In the genomic region with DNA sequence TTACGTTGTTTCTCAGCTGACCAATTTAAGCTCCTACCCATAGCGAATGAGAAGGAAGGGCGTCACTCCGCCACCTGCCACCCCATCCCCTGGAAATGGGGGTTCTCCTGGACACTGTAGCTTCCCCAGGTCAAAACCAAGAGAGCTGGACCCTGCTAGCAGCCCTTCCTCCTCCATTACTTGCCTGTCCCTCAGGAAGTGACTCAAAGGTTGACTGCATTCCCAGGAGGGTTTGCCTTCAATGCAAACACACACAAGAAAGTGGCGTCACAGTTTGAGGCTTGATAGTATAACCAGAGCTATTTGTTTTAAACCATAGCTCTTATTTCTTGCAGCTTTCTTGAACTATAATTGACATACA, we compare ENCODE assay signal across 14 cellular contexts.
DNase-seq lines count a peak whose midpoint lies in the region; ATAC-seq and TF ChIP-seq lines count a peak whose summit lies in the region.
"Had no signal": no experiment of that assay in that cellular context is flagged by ENCODE, and none has a peak within 500 bp of the region (broad histone marks: within the 10 kb centered on the region; RNA-seq: fewer than 3 reads in every experiment).

No MANE protein-coding gene starts in this region.

- H3K79me2 ChIP-seq in SK-N-SH (ENCODE audit: insufficient read depth): no peaks in the 10 kb centered on the region
- no peaks in the 10 kb centered on the region for H3K79me2 ChIP-seq in smooth muscle cell (ENCODE audit: low read depth)

- CTCF ChIA-PET in SK-N-SH (lab: Yijun Ruan, JAX): no interaction called here

- H3K9me2 ChIP-seq in SK-N-SH: no peaks in the 10 kb centered on the region

- H3K4me2 ChIP-seq in SK-N-SH (peak overlapping the region; percentile 23; the same call in 1 of the 2 replicates), smooth muscle cell (peak overlapping the region; percentile 72)

- H3K27me3 ChIP-seq in SK-N-SH (ENCODE audit: insufficient read depth) (no peaks in the 10 kb centered on the region), smooth muscle cell (ENCODE audit: low read depth) (no peaks in the 10 kb centered on the region)
- H3K27me3 ChIP-seq: cardiac muscle cell had no signal

- no peak overlapping the region for H3K9ac ChIP-seq in SK-N-SH
- peak overlapping the region; percentile 40 for H3K9ac ChIP-seq in smooth muscle cell (ENCODE audit: low read depth)

- POLR2A ChIA-PET in SK-N-SH (lab: Yijun Ruan, JAX): no interaction called here

- no peak for ATAC-seq in SK-N-SH treated with all-trans-retinoic acid at 6 μM for 48 hours
- no peak for ATAC-seq in HG03139 (IDR thresholded peaks at IDR 0.05; ENCODE audit: unreplicated experiment)

- H3F3A ChIP-seq in SK-N-SH (replicated peaks; ENCODE audit: insufficient read depth) (no peaks in the 10 kb centered on the region), smooth muscle cell (ENCODE audit: low read depth) (no peaks in the 10 kb centered on the region)

- TF ChIP-seq CTCF in SK-N-SH (IDR thresholded peaks at IDR 0.05) (no peak), fibroblast of the aortic adventitia (IDR thresholded peaks at IDR 0.05; ENCODE audit: insufficient read depth, low read length) (no peak), smooth muscle cell (IDR thresholded peaks at IDR 0.05; ENCODE audit: borderline replicate concordance, insufficient read depth, poor library complexity, severe bottlenecking) (no peak)

- TF ChIP-seq EP300 in SK-N-SH (IDR thresholded peaks at IDR 0.05; ENCODE audit: borderline replicate concordance in 1 of 2, low read depth in 1 of 2, low read length in 1 of 2): no peak

- H2AFZ ChIP-seq in SK-N-SH (ENCODE audit: low read depth) (no peak overlapping the region; the same call in 1 of the 2 replicates), smooth muscle cell (ENCODE audit: low read depth) (peak overlapping the region; percentile 70)

- H3K36me3 ChIP-seq in SK-N-SH (replicated peaks in 1 of 2; ENCODE audit: control insufficient read depth in 1 of 2, insufficient read depth in 2 of 2, low read length in 1 of 2) (no peaks in the 10 kb centered on the region), smooth muscle cell (ENCODE audit: low read depth) (no peaks in the 10 kb centered on the region)
- H3K36me3 ChIP-seq: cardiac muscle cell had no signal

- DNase-seq in SK-N-SH (no peak), RPMI7951 (ENCODE audit: low read depth) (peak; percentile 74), fibroblast of the aortic adventitia (ENCODE audit: low read depth) (peak; percentile 29), smooth muscle cell (lab: John Stamatoyannopoulos, UW; ENCODE audit: unreplicated experiment) (no peak), UCSD-AML1 (lab: John Stamatoyannopoulos, UW; ENCODE audit: unreplicated experiment) (no peak), mesenteric fat pad (ENCODE audit: low spot score) (no peak)
- DNase-seq: activated CD4-positive, alpha-beta T cell treated with anti-CD3 and anti-CD28 coated beads, Interleukin-2, amount 50 U/mL, for 1 hour; MV-4-11; NCI-H2227 treated with DMSO at 0.1 percent for 48 hours; OCI-M1; stimulated activated CD8-positive, alpha-beta memory T cell treated with anti-CD3 and anti-CD28 coated beads, Interleukin-4, amount 100 ng/mL, for 48 hours had no signal

- H4K20me1 ChIP-seq in SK-N-SH (ENCODE audit: insufficient read depth) (no peaks in the 10 kb centered on the region), smooth muscle cell (ENCODE audit: low read depth) (no peaks in the 10 kb centered on the region)

- WGBS in SK-N-SH (ENCODE audit: low lambda C conversion rate): 69% methylated on average over 5 of the region's 5 CpGs
- WGBS in smooth muscle cell (ENCODE audit: low lambda C conversion rate): 77% methylated on average over 5 of the region's 5 CpGs

- no peaks in the 10 kb centered on the region for H3K9me3 ChIP-seq in SK-N-SH
- H3K9me3 ChIP-seq in smooth muscle cell (replicated peaks; ENCODE audit: low read depth): no peaks in the 10 kb centered on the region

- no peak for TF ChIP-seq RAD21 in SK-N-SH (IDR thresholded peaks at IDR 0.05; ENCODE audit: low read length)

- H3K4me3 ChIP-seq in SK-N-SH (ENCODE audit: low read depth in 2 of 2, low read length in 1 of 2) (no peak overlapping the region), fibroblast of the aortic adventitia (ENCODE audit: low read depth, low read length) (no peak overlapping the region), smooth muscle cell (no peak overlapping the region)
- H3K4me3 ChIP-seq: cardiac muscle cell had no signal

- H3K4me1 ChIP-seq in SK-N-SH (ENCODE audit: control insufficient read depth in 1 of 2, insufficient read depth in 2 of 2, low read depth in 1 of 2, low read length in 1 of 2) (peaks cover 0 to 6% of the 10 kb centered on the region in 2 experiments; a peak in 1 of 4 replicates), smooth muscle cell (ENCODE audit: low read depth) (no peaks in the 10 kb centered on the region)

- H3K27ac ChIP-seq in SK-N-SH (ENCODE audit: low read depth in 2 of 2, low read length in 1 of 2) (no peak overlapping the region; a peak in 1 of 4 replicates), smooth muscle cell (ENCODE audit: low read depth) (peak overlapping the region; percentile 83)
- H3K27ac ChIP-seq: cardiac muscle cell had no signal

TF ChIP-seq in SK-N-SH, 30 proteins besides CTCF, POLR2A, EP300 and RAD21:
- no peak for TF ChIP-seq MEF2A (IDR thresholded peaks at IDR 0.05; ENCODE audit: borderline replicate concordance, low read depth)
- no peak for TF ChIP-seq POLR2AphosphoS5 (IDR thresholded peaks at IDR 0.05; ENCODE audit: low read depth, low read length)
- TF ChIP-seq GATA2 (CRISPR knock-in tag; IDR thresholded peaks at IDR 0.05): no peak
- TF ChIP-seq FOSL2 (IDR thresholded peaks at IDR 0.05; ENCODE audit: borderline replicate concordance, low read depth): peak; percentile 11; the same call in 1 of the 2 replicates
- no peak for TF ChIP-seq SMC3 (IDR thresholded peaks at IDR 0.05; ENCODE audit: low read depth, low read length)
- TF ChIP-seq, protein P1, sequence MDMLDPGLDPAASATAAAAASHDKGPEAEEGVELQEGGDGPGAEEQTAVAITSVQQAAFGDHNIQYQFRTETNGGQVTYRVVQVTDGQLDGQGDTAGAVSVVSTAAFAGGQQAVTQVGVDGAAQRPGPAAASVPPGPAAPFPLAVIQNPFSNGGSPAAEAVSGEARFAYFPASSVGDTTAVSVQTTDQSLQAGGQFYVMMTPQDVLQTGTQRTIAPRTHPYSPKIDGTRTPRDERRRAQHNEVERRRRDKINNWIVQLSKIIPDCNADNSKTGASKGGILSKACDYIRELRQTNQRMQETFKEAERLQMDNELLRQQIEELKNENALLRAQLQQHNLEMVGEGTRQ (IDR thresholded peaks at IDR 0.05; ENCODE audit: borderline replicate concordance, low read depth, low read length): no peak
- TF ChIP-seq PBX3 (IDR thresholded peaks at IDR 0.05): no peak
- TF ChIP-seq TAF1 (IDR thresholded peaks at IDR 0.05; ENCODE audit: borderline replicate concordance, low read depth, low read length): no peak

TF ChIP-seq in SK-N-SH treated with all-trans-retinoic acid at 6 μM for 48 hours, 23 proteins besides CTCF, POLR2A, EP300 and RAD21 (continues in another document):
- TF ChIP-seq TOX (CRISPR knock-in tag; IDR thresholded peaks at IDR 0.05; ENCODE audit: borderline replicate concordance) (no peak), ISL1 (CRISPR knock-in tag; IDR thresholded peaks at IDR 0.05) (no peak), ZFP3 (CRISPR knock-in tag; IDR thresholded peaks at IDR 0.05) (no peak), ZNF70 (CRISPR knock-in tag; IDR thresholded peaks at IDR 0.05) (no peak), ESRRG (CRISPR knock-in tag; IDR thresholded peaks at IDR 0.05) (no peak), ZNF565 (CRISPR knock-in tag; conservative IDR thresholded peaks at IDR 0.05; ENCODE audit: low read depth) (no peak), POU6F1 (CRISPR knock-in tag; IDR thresholded peaks at IDR 0.05; ENCODE audit: borderline replicate concordance, low read depth) (no peak), GLIS3 (CRISPR knock-in tag; IDR thresholded peaks at IDR 0.05) (no peak), SNAI2 (CRISPR knock-in tag; IDR thresholded peaks at IDR 0.05) (no peak)
- TF ChIP-seq, protein P2, sequence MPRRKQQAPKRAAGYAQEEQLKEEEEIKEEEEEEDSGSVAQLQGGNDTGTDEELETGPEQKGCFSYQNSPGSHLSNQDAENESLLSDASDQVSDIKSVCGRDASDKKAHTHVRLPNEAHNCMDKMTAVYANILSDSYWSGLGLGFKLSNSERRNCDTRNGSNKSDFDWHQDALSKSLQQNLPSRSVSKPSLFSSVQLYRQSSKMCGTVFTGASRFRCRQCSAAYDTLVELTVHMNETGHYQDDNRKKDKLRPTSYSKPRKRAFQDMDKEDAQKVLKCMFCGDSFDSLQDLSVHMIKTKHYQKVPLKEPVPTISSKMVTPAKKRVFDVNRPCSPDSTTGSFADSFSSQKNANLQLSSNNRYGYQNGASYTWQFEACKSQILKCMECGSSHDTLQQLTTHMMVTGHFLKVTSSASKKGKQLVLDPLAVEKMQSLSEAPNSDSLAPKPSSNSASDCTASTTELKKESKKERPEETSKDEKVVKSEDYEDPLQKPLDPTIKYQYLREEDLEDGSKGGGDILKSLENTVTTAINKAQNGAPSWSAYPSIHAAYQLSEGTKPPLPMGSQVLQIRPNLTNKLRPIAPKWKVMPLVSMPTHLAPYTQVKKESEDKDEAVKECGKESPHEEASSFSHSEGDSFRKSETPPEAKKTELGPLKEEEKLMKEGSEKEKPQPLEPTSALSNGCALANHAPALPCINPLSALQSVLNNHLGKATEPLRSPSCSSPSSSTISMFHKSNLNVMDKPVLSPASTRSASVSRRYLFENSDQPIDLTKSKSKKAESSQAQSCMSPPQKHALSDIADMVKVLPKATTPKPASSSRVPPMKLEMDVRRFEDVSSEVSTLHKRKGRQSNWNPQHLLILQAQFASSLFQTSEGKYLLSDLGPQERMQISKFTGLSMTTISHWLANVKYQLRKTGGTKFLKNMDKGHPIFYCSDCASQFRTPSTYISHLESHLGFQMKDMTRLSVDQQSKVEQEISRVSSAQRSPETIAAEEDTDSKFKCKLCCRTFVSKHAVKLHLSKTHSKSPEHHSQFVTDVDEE (CRISPR knock-in tag; IDR thresholded peaks at IDR 0.05): no peak

Comparison
In these comparisons a context has a peak if more than half of its experiments do, and no peak if none do; other contexts are left out.
1. DNase-seq: peak in RPMI7951 (single experiment) and fibroblast of the aortic adventitia (single experiment); none in SK-N-SH (single experiment), smooth muscle cell (single experiment), UCSD-AML1 (single experiment) and mesenteric fat pad (single experiment).